Comparison of ENCODE assay signal across 26 cellular contexts in the genomic region with DNA sequence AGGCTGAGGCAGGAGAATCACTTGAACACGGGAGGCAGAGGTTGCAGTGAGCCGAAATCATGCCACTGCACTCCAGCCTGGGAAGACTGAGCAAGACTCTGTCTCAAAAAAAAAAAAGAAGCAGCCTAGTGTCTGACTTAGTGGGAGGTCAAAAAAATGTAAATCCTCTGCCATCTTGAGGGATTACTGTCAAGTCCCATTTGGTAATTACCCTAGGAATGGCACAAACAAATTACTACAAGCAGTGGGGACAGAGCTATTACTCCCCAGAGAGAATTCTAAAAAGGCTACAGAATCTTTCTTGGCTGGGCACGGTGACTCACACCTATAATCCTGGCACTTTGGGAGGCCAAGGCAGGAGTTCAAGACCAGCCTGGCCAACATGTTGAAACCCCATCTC. TPM values are rescaled to one million over a fixed set of nuclear protein-coding genes. Genes with fewer than 3 reads are reported as not detected.
"Had no signal": no experiment of that assay in that cellular context is flagged by ENCODE, and none has a peak within 500 bp of the region (broad histone marks: within the 10 kb centered on the region; RNA-seq: fewer than 3 reads in every experiment).

No MANE protein-coding gene starts in this region.

- H3K9me3 Mint-ChIP-seq: activated T-cell treated with anti-CD3 and anti-CD28 coated beads, Interleukin-2, amount 50 U/mL, for 72 hours; nephron had no signal

- H3K4me3 ChIP-seq: adrenal gland, body of pancreas, gastroesophageal sphincter, ovary, right atrium auricular region, suprapubic skin, tibial artery, upper lobe of right lung had no signal

- H3K27me3 Mint-ChIP-seq: progenitor cell of endocrine pancreas had no signal

- H3K4me1 ChIP-seq: adrenal gland had no signal

- H3K27me3 ChIP-seq: adrenal gland, body of pancreas, gastroesophageal sphincter, ovary, right atrium auricular region, suprapubic skin, tibial artery, upper lobe of right lung had no signal

- H3K9me3 ChIP-seq: adrenal gland, body of pancreas, gastroesophageal sphincter, ovary, right atrium auricular region, suprapubic skin, tibial artery, upper lobe of right lung had no signal

- H3K27ac ChIP-seq: adrenal gland, body of pancreas, gastroesophageal sphincter, ovary, right atrium auricular region, suprapubic skin, tibial artery, upper lobe of right lung had no signal

- DNase-seq: activated CD4-positive, alpha-beta T cell treated with anti-CD3 and anti-CD28 coated beads for 36 hours; activated CD4-positive, CD25-positive, alpha-beta regulatory T cell; activated CD8-positive, alpha-beta memory T cell treated with anti-CD3 and anti-CD28 coated beads, Interleukin-2, amount 10 ng/mL, durations not matched to agents 7 days and 5 days; activated CD8-positive, alpha-beta T cell treated with anti-CD3 and anti-CD28 coated beads, Interleukin-2, amount 10 ng/mL, durations not matched to agents 7 days and 5 days; activated naive CD4-positive, alpha-beta T cell treated with Interleukin-2 at 50 U/mL for 16 hours; activated T-cell treated with anti-CD3 and anti-CD28 coated beads, Interleukin-2, amount 50 U/mL, for 72 hours; adrenal gland; aorta; body of pancreas; effector CD8-positive, alpha-beta T cell; head of caudate nucleus; hippocampal formation; left cardiac atrium; mammary epithelial cell; ovary; stimulated activated naive CD4-positive, alpha-beta T cell; T-helper 2 cell; upper lobe of right lung had no signal

- ATAC-seq: activated CD4-positive, alpha-beta T cell treated with anti-CD3 and anti-CD28 coated beads for 36 hours; activated CD8-positive, alpha-beta memory T cell treated with anti-CD3 and anti-CD28 coated beads, Interleukin-2, amount 10 ng/mL, durations not matched to agents 7 days and 5 days; activated CD8-positive, alpha-beta T cell treated with anti-CD3 and anti-CD28 coated beads, Interleukin-2, amount 10 ng/mL, durations not matched to agents 7 days and 5 days; activated T-cell treated with anti-CD3 and anti-CD28 coated beads, Interleukin-2, amount 50 U/mL, for 72 hours; body of pancreas; gastroesophageal sphincter; left cardiac atrium; upper lobe of right lung had no signal

- H3K4me3 Mint-ChIP-seq: activated CD4-positive, alpha-beta T cell treated with anti-CD3 and anti-CD28 coated beads for 36 hours; activated CD8-positive, alpha-beta memory T cell treated with anti-CD3 and anti-CD28 coated beads, Interleukin-2, amount 10 ng/mL, durations not matched to agents 7 days and 5 days; activated CD8-positive, alpha-beta T cell treated with anti-CD3 and anti-CD28 coated beads, Interleukin-2, amount 10 ng/mL, durations not matched to agents 7 days and 5 days; activated naive CD8-positive, alpha-beta T cell; activated T-cell treated with anti-CD3 and anti-CD28 coated beads, Interleukin-2, amount 50 U/mL, for 72 hours; nephron had no signal

- H3K27ac Mint-ChIP-seq: activated CD4-positive, alpha-beta T cell treated with anti-CD3 and anti-CD28 coated beads for 36 hours; activated CD8-positive, alpha-beta memory T cell treated with anti-CD3 and anti-CD28 coated beads, Interleukin-2, amount 10 ng/mL, durations not matched to agents 7 days and 5 days; activated CD8-positive, alpha-beta T cell treated with anti-CD3 and anti-CD28 coated beads, Interleukin-2, amount 10 ng/mL, durations not matched to agents 7 days and 5 days; activated naive CD8-positive, alpha-beta T cell; activated T-cell treated with anti-CD3 and anti-CD28 coated beads, Interleukin-2, amount 50 U/mL, for 72 hours; nephron had no signal

- H3K36me3 Mint-ChIP-seq: activated CD8-positive, alpha-beta memory T cell treated with anti-CD3 and anti-CD28 coated beads, Interleukin-2, amount 10 ng/mL, durations not matched to agents 7 days and 5 days; activated naive CD8-positive, alpha-beta T cell had no signal

- H3K36me3 ChIP-seq: ovary had no signal

RNA-seq across cellular contexts. Expression of gene SERPING1, which starts 3.8 kb away (rescaled TPM):
- total RNA-seq: activated CD8-positive, alpha-beta memory T cell treated with anti-CD3 and anti-CD28 coated beads, Interleukin-2, amount 10 ng/mL, durations not matched to agents 7 days and 5 days; activated CD8-positive, alpha-beta T cell treated with anti-CD3 and anti-CD28 coated beads, Interleukin-2, amount 10 ng/mL, durations not matched to agents 7 days and 5 days; activated T-cell treated with anti-CD3 and anti-CD28 coated beads, Interleukin-2, amount 50 U/mL, for 72 hours; dermis microvascular lymphatic vessel endothelial cell had no signal
